27 cellular contexts compared by ENCODE assay signal in the genomic region with DNA sequence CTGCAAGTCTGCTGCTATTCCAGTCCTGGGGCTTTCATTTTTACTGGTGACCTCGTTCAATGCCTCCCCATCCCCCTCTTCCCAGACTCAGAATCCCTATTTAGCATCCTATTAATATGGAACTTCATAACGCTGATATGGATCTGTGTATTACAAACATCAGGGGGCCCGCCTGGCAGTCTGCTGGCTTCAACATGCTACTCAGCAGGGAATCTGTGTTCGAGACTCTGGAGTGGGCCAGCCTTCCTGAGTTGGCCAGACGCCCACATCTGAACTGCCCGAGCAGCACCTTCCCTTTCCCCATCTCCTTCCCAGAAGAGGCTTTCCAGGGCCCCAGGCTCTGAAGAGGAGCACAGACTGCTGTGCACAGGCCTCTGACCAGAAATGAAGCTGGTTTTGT.
DNase-seq lines count a peak whose midpoint lies in the region; ATAC-seq lines count a peak whose summit lies in the region.
"Had no signal": no experiment of that assay in that cellular context is flagged by ENCODE, and none has a peak within 500 bp of the region (broad histone marks: within the 10 kb centered on the region; RNA-seq: fewer than 3 reads in every experiment).

No MANE protein-coding gene starts in this region.

- peaks cover 0 to 8% of the 10 kb centered on the region in 2 donors for H3K4me1 ChIP-seq in neuronal stem cell (ENCODE audit: control insufficient read depth in 2 of 2, insufficient read depth in 1 of 2, low read depth in 1 of 2, low read length in 2 of 2)
- H3K4me1 ChIP-seq: adrenal gland, colonic mucosa, upper lobe of left lung had no signal

- H3K9me3 ChIP-seq in neuronal stem cell (replicated peaks in 1 of 2; ENCODE audit: control insufficient read depth in 2 of 2, insufficient read depth in 1 of 2, low read depth in 1 of 2, low read length in 2 of 2), result no peaks in the 10 kb centered on the region
- H3K9me3 ChIP-seq: adrenal gland, colonic mucosa, heart left ventricle, neutrophil, upper lobe of left lung had no signal

- no peak overlapping the region for H2BK15ac ChIP-seq in neuronal stem cell (ENCODE audit: low read length)

- no peak overlapping the region for H2BK120ac ChIP-seq in neuronal stem cell (ENCODE audit: low read depth, low read length)

- no peak overlapping the region for H4K8ac ChIP-seq in neuronal stem cell (ENCODE audit: low read depth, low read length)

- H3K23ac ChIP-seq in neuronal stem cell (ENCODE audit: low read depth, low read length, poor library complexity), result no peak overlapping the region

- H3K79me1 ChIP-seq in neuronal stem cell (ENCODE audit: low read depth, low read length), result no peaks in the 10 kb centered on the region

- H2BK12ac ChIP-seq in neuronal stem cell (ENCODE audit: low read length), result no peak overlapping the region

- DNase-seq in NCI-H1694 treated with DMSO at 0.1 percent for 48 hours (lab: John Stamatoyannopoulos, UW) (peak; percentile 4), NCI-H1694 (lab: John Stamatoyannopoulos, UW) (no peak), NCI-H2081 (lab: John Stamatoyannopoulos, UW) (peak; percentile 39 to 64), NCI-H524 treated with DMSO at 0.1 percent for 48 hours (lab: John Stamatoyannopoulos, UW) (peak; percentile 38), neuronal stem cell (ENCODE audit: low spot score) (no peak), RPMI8226 (no peak)
- DNase-seq: activated CD4-positive, alpha-beta T cell treated with anti-CD3 and anti-CD28 coated beads, Interleukin-2, amount 10 ng/mL, durations not matched to agents 24 days and 14 days; activated naive CD4-positive, alpha-beta T cell; activated T-cell treated with anti-CD3 and anti-CD28 coated beads, Interleukin-2, amount 50 U/mL, for 4 hours; adrenal gland; brain microvascular endothelial cell; CD4-positive, alpha-beta memory T cell; colonic mucosa; effector memory CD4-positive, alpha-beta T cell; erythroblast; GF-D8; kidney glomerular epithelial cell; mammary epithelial cell; NCI-H526 treated with DMSO at 0.1 percent for 48 hours; upper lobe of left lung had no signal

- H3K4me3 ChIP-seq in neuronal stem cell (ENCODE audit: low read length in 2 of 2), result no peak overlapping the region
- H3K4me3 ChIP-seq: adrenal gland, colonic mucosa, heart left ventricle, upper lobe of left lung had no signal

- H3K36me3 ChIP-seq in neuronal stem cell (replicated peaks in 1 of 2; ENCODE audit: control insufficient read depth in 2 of 2, insufficient read depth in 2 of 2, low read length in 2 of 2), result no peaks in the 10 kb centered on the region
- H3K36me3 ChIP-seq: adrenal gland, brain microvascular endothelial cell, colonic mucosa, heart left ventricle, neutrophil, upper lobe of left lung had no signal

- ATAC-seq in GM21423 (IDR thresholded peaks at IDR 0.05; ENCODE audit: unreplicated experiment) (no peak), HG03469 (IDR thresholded peaks at IDR 0.05; ENCODE audit: unreplicated experiment) (no peak)
- ATAC-seq: activated T-cell treated with anti-CD3 and anti-CD28 coated beads, Interleukin-2, amount 50 U/mL, for 4 hours; heart left ventricle had no signal

- H3K18ac ChIP-seq in neuronal stem cell (ENCODE audit: low read length), result peak overlapping the region; percentile 32

- no peak overlapping the region for H3K14ac ChIP-seq in neuronal stem cell (ENCODE audit: low read length)

- H2AFZ ChIP-seq in neuronal stem cell (ENCODE audit: low read length), result no peak overlapping the region

- H2AK5ac ChIP-seq in neuronal stem cell (ENCODE audit: low read depth, low read length), result no peak overlapping the region

- no peaks in the 10 kb centered on the region for H3K27me3 ChIP-seq in neuronal stem cell (ENCODE audit: control insufficient read depth in 3 of 3, insufficient read depth in 3 of 3, low read depth in 1 of 3, low read length in 3 of 3)
- H3K27me3 ChIP-seq: adrenal gland, brain microvascular endothelial cell, colonic mucosa, heart left ventricle, neutrophil, upper lobe of left lung had no signal

- H3K9ac ChIP-seq in neuronal stem cell (ENCODE audit: low read depth, low read length, poor library complexity), result no peak overlapping the region

- no peak overlapping the region for H3K27ac ChIP-seq in neuronal stem cell (replicated peaks; ENCODE audit: low read length)
- H3K27ac ChIP-seq: 22Rv1, adrenal gland, brain microvascular endothelial cell, colonic mucosa, heart left ventricle, HL-60, neutrophil, upper lobe of left lung, VCaP had no signal

- no peak overlapping the region for H3K4me2 ChIP-seq in neuronal stem cell (ENCODE audit: insufficient read depth, low read length, poor library complexity, severe bottlenecking)

- H4K91ac ChIP-seq in neuronal stem cell (ENCODE audit: low read depth, low read length, poor library complexity), result no peak overlapping the region

- H2BK5ac ChIP-seq in neuronal stem cell (ENCODE audit: low read length), result no peak overlapping the region

- WGBS in neuronal stem cell (ENCODE audit: extremely low coverage in 2 of 2, insufficient read length in 2 of 2, insufficient replicate concordance in 1 of 2), 2 donors, result no CpG with 5 or more reads among the region's 6 CpGs

- no peak overlapping the region for H3K4ac ChIP-seq in neuronal stem cell (ENCODE audit: low read length)

Comparison
In these comparisons a context has a peak if more than half of its experiments do, and no peak if none do; other contexts are left out.
1. DNase-seq: peak in NCI-H1694 treated with DMSO at 0.1 percent for 48 hours (single experiment), NCI-H2081 (2 of 2) and NCI-H524 treated with DMSO at 0.1 percent for 48 hours (single experiment); none in NCI-H1694 (single experiment), neuronal stem cell (single experiment) and RPMI8226 (single experiment).